In the genomic region with DNA sequence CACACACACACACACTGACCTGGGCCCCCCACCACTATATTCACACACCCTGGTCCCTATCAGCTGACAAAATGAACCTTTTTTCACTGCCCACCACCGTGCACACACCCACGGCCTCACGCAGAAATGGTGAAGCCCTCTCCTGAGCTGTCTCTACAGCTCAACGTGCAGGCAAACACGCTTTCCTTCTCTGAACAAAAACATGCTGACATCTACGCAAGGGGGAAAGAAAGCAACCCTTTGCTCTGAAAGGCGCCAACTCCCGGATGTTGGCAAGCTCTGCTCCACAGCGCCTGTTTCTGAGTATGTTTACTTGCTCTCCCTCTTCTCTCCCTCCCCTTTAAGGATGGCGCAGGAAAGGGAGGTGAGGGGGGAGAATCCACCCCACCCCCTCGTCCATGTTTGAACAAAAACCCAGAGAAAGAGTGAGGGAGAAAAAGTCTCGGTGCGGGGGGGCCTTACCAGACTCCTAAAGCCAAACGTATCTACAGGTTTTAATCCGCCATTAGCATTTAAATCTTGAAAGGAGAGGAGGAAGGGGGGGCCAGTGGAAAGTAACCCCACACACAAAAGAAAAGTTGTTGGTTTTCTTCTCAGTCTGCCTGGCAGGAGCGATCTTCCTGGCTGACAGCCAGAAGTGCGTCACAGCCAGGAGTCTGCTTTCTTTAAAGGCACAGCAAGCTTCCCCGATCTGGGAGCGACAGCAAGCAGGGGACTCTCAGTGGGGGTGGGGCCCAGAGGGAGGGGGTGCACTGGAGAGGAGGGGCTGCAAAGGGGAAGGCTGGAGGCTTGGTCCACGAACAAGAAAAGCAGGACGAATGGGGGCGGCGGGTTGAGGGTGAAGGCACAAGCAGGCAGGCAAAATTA, we compare ENCODE assay signal across 8 cellular contexts. TPM values are rescaled to one million over a fixed set of nuclear protein-coding genes. Genes with fewer than 3 reads are reported as not detected.
A peak's percentile ranks its signal among the peaks of the same experiment; 100 is the strongest.
DNase-seq lines count a peak whose midpoint lies in the region; ATAC-seq, FAIRE-seq and TF ChIP-seq lines count a peak whose summit lies in the region.

No MANE protein-coding gene starts in this region.

- peaks cover 45% of the 10 kb centered on the region for H3K4me1 ChIP-seq in skeletal muscle satellite cell (ENCODE audit: control insufficient read depth, insufficient read depth, low read length)

- H3K27me3 ChIP-seq in skeletal muscle satellite cell (ENCODE audit: control insufficient read depth, insufficient read depth, low read length) = no peaks in the 10 kb centered on the region

- no peaks in the 10 kb centered on the region for H3K9me3 ChIP-seq in skeletal muscle satellite cell (replicated peaks; ENCODE audit: low read length)

- peak overlapping the region; percentile 82 for H3K4me2 ChIP-seq in skeletal muscle satellite cell (ENCODE audit: low read length)

- H3K36me3 ChIP-seq in skeletal muscle satellite cell (ENCODE audit: insufficient read depth, low read length) = peaks cover 2% of the 10 kb centered on the region

- H3K9ac ChIP-seq in skeletal muscle satellite cell (ENCODE audit: low read depth, low read length) = peak overlapping the region; percentile 91

- no peak for ATAC-seq in GM21528 (IDR thresholded peaks at IDR 0.05; ENCODE audit: low FRiP score, unreplicated experiment)

- peak overlapping the region; percentile 79 for H3K4me3 ChIP-seq in WI38 (ENCODE audit: low read depth, low read length)
- peak overlapping the region; percentile 66 to 68 for H3K4me3 ChIP-seq in cardiac fibroblast (replicated peaks in 1 of 2; ENCODE audit: low read depth in 2 of 2, low read length in 2 of 2)
- peak overlapping the region; percentile 72 for H3K4me3 ChIP-seq in skeletal muscle satellite cell (ENCODE audit: low read length)

- no peak for TF ChIP-seq CTCF in WI38 (IDR thresholded peaks at IDR 0.05; ENCODE audit: low read depth, low read length)
- no peak for TF ChIP-seq CTCF in cardiac fibroblast (IDR thresholded peaks at IDR 0.05; ENCODE audit: low read depth, low read length)

- DNase-seq in GM18507 (ENCODE audit: extremely low spot score, insufficient read length, low read depth) (peak; percentile 48), NCI-H2029 (lab: John Stamatoyannopoulos, UW) (peak; percentile 97), cardiac fibroblast (ENCODE audit: low read depth in 2 of 2) (peak; percentile 94 to 97), iPS-NIHi7 (ENCODE audit: extremely low spot score) (peak; percentile 84), SW480 (ENCODE audit: low spot score) (no peak)

- FAIRE-seq in GM18507 (lab: Jason Lieb, UNC) = peak; percentile 75

RNA-seq across cellular contexts. Expression of a gene that starts 39.6 kb away (rescaled TPM):
- 77.3 and 92.8 TPM in 2 replicates for total RNA-seq in skeletal muscle satellite cell (2012; rRNA removed)

RNA-seq across cellular contexts. Expression of a gene that starts 39.9 kb away (rescaled TPM):
- total RNA-seq in skeletal muscle satellite cell (2012; rRNA removed) = 3.0 and 6.1 TPM in 2 replicates

RNA-seq across cellular contexts. Expression of a gene that starts 42.0 kb away (rescaled TPM):
- total RNA-seq in skeletal muscle satellite cell (2012; rRNA removed) = 1.7 and 3.0 TPM in 2 replicates
